In the genomic region with DNA sequence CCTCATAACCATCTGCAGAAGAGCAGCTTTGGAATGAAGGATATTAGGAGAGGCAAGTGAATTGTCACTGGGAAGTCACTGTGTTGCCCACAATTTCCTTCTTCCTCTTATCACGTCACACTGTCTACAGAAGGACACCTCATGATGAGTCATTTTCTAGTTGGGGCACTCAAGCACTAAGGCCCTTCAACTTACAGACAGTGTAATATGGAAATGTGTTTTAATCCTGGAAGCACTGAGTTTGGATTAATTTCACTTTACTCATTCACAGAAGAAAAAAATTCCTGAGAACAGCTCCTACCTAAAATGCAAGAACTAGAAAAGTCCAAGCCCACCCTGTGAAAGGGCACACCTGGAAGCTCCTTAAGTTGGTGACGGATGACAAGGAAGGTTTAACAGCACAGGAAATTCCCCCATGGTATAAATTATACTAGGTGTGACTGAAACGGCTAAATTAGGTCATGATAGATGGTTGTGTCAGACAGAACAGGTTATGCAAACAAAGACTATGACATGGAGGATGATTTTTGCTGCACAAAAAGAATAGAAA, we compare ENCODE assay signal across 2 cellular contexts.
TF ChIP-seq lines count a peak whose summit lies in the region.

No MANE protein-coding gene starts in this region.

TF ChIP-seq in A549, 52 proteins besides CTCF, POLR2A, EP300 and RAD21 (continued from another document):
- no peak for TF ChIP-seq SREBF2 (IDR thresholded peaks at IDR 0.05)
- TF ChIP-seq FOSL2 (IDR thresholded peaks at IDR 0.05): peak; percentile 91
- peak; percentile 98 for TF ChIP-seq FOSL2 (CRISPR knock-in tag; IDR thresholded peaks at IDR 0.05)
- no peak for TF ChIP-seq NFE2L2 (conservative IDR thresholded peaks at IDR 0.05; ENCODE audit: low read length)
- TF ChIP-seq JUNB (IDR thresholded peaks at IDR 0.05): peak; percentile 80
- TF ChIP-seq, protein P1, sequence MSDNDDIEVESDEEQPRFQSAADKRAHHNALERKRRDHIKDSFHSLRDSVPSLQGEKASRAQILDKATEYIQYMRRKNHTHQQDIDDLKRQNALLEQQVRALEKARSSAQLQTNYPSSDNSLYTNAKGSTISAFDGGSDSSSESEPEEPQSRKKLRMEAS (IDR thresholded peaks at IDR 0.05): no peak
- no peak for TF ChIP-seq HOXA7 (CRISPR knock-in tag; IDR thresholded peaks at IDR 0.05)
- TF ChIP-seq, protein P2, sequence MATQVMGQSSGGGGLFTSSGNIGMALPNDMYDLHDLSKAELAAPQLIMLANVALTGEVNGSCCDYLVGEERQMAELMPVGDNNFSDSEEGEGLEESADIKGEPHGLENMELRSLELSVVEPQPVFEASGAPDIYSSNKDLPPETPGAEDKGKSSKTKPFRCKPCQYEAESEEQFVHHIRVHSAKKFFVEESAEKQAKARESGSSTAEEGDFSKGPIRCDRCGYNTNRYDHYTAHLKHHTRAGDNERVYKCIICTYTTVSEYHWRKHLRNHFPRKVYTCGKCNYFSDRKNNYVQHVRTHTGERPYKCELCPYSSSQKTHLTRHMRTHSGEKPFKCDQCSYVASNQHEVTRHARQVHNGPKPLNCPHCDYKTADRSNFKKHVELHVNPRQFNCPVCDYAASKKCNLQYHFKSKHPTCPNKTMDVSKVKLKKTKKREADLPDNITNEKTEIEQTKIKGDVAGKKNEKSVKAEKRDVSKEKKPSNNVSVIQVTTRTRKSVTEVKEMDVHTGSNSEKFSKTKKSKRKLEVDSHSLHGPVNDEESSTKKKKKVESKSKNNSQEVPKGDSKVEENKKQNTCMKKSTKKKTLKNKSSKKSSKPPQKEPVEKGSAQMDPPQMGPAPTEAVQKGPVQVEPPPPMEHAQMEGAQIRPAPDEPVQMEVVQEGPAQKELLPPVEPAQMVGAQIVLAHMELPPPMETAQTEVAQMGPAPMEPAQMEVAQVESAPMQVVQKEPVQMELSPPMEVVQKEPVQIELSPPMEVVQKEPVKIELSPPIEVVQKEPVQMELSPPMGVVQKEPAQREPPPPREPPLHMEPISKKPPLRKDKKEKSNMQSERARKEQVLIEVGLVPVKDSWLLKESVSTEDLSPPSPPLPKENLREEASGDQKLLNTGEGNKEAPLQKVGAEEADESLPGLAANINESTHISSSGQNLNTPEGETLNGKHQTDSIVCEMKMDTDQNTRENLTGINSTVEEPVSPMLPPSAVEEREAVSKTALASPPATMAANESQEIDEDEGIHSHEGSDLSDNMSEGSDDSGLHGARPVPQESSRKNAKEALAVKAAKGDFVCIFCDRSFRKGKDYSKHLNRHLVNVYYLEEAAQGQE (IDR thresholded peaks at IDR 0.05): no peak
- no peak for TF ChIP-seq FOSB (CRISPR knock-in tag; IDR thresholded peaks at IDR 0.05)

TF ChIP-seq in K562, 482 proteins besides CTCF, POLR2A, EP300 and RAD21 (continues in another document):
- TF ChIP-seq, protein P3, sequence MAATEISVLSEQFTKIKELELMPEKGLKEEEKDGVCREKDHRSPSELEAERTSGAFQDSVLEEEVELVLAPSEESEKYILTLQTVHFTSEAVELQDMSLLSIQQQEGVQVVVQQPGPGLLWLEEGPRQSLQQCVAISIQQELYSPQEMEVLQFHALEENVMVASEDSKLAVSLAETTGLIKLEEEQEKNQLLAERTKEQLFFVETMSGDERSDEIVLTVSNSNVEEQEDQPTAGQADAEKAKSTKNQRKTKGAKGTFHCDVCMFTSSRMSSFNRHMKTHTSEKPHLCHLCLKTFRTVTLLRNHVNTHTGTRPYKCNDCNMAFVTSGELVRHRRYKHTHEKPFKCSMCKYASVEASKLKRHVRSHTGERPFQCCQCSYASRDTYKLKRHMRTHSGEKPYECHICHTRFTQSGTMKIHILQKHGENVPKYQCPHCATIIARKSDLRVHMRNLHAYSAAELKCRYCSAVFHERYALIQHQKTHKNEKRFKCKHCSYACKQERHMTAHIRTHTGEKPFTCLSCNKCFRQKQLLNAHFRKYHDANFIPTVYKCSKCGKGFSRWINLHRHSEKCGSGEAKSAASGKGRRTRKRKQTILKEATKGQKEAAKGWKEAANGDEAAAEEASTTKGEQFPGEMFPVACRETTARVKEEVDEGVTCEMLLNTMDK (IDR thresholded peaks at IDR 0.05; ENCODE audit: borderline replicate concordance, insufficient read depth, low read depth, low read length, poor library complexity, severe bottlenecking): no peak
- no peak for TF ChIP-seq RFX7 (CRISPR knock-in tag; IDR thresholded peaks at IDR 0.05)
- TF ChIP-seq, protein P4, sequence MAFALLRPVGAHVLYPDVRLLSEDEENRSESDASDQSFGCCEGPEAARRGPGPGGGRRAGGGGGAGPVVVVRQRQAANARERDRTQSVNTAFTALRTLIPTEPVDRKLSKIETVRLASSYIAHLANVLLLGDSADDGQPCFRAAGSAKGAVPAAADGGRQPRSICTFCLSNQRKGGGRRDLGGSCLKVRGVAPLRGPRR (CRISPR knock-in tag; IDR thresholded peaks at IDR 0.05): no peak
- TF ChIP-seq STAG1 (CRISPR knock-in tag; IDR thresholded peaks at IDR 0.05; ENCODE audit: borderline replicate concordance): no peak
- no peak for TF ChIP-seq KLF13 (tag; IDR thresholded peaks at IDR 0.05; ENCODE audit: borderline replicate concordance, low read depth)
- peak; percentile 95 for TF ChIP-seq JUN (IDR thresholded peaks at IDR 0.05; ENCODE audit: borderline replicate concordance, low read depth, low read length)
- TF ChIP-seq JUN (CRISPR knock-in tag; IDR thresholded peaks at IDR 0.05; ENCODE audit: borderline replicate concordance): no peak
- TF ChIP-seq, protein P5, sequence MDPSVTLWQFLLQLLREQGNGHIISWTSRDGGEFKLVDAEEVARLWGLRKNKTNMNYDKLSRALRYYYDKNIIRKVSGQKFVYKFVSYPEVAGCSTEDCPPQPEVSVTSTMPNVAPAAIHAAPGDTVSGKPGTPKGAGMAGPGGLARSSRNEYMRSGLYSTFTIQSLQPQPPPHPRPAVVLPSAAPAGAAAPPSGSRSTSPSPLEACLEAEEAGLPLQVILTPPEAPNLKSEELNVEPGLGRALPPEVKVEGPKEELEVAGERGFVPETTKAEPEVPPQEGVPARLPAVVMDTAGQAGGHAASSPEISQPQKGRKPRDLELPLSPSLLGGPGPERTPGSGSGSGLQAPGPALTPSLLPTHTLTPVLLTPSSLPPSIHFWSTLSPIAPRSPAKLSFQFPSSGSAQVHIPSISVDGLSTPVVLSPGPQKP (CRISPR knock-in tag; IDR thresholded peaks at IDR 0.05): no peak
- TF ChIP-seq MTF1 (CRISPR knock-in tag; IDR thresholded peaks at IDR 0.05; ENCODE audit: borderline replicate concordance): no peak
- TF ChIP-seq, protein P6, sequence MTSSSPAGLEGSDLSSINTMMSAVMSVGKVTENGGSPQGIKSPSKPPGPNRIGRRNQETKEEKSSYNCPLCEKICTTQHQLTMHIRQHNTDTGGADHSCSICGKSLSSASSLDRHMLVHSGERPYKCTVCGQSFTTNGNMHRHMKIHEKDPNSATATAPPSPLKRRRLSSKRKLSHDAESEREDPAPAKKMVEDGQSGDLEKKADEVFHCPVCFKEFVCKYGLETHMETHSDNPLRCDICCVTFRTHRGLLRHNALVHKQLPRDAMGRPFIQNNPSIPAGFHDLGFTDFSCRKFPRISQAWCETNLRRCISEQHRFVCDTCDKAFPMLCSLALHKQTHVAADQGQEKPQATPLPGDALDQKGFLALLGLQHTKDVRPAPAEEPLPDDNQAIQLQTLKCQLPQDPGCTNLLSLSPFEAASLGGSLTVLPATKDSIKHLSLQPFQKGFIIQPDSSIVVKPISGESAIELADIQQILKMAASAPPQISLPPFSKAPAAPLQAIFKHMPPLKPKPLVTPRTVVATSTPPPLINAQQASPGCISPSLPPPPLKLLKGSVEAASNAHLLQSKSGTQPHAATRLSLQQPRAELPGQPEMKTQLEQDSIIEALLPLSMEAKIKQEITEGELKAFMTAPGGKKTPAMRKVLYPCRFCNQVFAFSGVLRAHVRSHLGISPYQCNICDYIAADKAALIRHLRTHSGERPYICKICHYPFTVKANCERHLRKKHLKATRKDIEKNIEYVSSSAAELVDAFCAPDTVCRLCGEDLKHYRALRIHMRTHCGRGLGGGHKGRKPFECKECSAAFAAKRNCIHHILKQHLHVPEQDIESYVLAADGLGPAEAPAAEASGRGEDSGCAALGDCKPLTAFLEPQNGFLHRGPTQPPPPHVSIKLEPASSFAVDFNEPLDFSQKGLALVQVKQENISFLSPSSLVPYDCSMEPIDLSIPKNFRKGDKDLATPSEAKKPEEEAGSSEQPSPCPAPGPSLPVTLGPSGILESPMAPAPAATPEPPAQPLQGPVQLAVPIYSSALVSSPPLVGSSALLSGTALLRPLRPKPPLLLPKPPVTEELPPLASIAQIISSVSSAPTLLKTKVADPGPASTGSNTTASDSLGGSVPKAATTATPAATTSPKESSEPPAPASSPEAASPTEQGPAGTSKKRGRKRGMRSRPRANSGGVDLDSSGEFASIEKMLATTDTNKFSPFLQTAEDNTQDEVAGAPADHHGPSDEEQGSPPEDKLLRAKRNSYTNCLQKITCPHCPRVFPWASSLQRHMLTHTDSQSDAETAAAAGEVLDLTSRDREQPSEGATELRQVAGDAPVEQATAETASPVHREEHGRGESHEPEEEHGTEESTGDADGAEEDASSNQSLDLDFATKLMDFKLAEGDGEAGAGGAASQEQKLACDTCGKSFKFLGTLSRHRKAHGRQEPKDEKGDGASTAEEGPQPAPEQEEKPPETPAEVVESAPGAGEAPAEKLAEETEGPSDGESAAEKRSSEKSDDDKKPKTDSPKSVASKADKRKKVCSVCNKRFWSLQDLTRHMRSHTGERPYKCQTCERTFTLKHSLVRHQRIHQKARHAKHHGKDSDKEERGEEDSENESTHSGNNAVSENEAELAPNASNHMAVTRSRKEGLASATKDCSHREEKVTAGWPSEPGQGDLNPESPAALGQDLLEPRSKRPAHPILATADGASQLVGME (CRISPR knock-in tag; IDR thresholded peaks at IDR 0.05): no peak
- no peak for TF ChIP-seq HOXB6 (CRISPR knock-in tag; IDR thresholded peaks at IDR 0.05; ENCODE audit: borderline replicate concordance)
- TF ChIP-seq DPF2 (IDR thresholded peaks at IDR 0.05): peak; percentile 89
- TF ChIP-seq ZNF24 (IDR thresholded peaks at IDR 0.05): no peak
- no peak for TF ChIP-seq CHD4 (IDR thresholded peaks at IDR 0.05; ENCODE audit: insufficient read depth, insufficient replicate concordance, low read depth, low read length, poor library complexity, severe bottlenecking)
- no peak for TF ChIP-seq RUNX1 (IDR thresholded peaks at IDR 0.05; ENCODE audit: low read depth)
- TF ChIP-seq, protein P7, sequence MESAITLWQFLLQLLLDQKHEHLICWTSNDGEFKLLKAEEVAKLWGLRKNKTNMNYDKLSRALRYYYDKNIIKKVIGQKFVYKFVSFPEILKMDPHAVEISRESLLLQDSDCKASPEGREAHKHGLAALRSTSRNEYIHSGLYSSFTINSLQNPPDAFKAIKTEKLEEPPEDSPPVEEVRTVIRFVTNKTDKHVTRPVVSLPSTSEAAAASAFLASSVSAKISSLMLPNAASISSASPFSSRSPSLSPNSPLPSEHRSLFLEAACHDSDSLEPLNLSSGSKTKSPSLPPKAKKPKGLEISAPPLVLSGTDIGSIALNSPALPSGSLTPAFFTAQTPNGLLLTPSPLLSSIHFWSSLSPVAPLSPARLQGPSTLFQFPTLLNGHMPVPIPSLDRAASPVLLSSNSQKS (CRISPR knock-in tag; IDR thresholded peaks at IDR 0.05): no peak
- no peak for TF ChIP-seq ATF1 (CRISPR knock-in tag; IDR thresholded peaks at IDR 0.05)
- peak; percentile 80 for TF ChIP-seq ATF1 (tag; IDR thresholded peaks at IDR 0.05)
- peak; percentile 44; the same call in 1 of the 2 replicates for TF ChIP-seq ZNF324 (CRISPR knock-in tag; IDR thresholded peaks at IDR 0.05)
- TF ChIP-seq, protein P8, sequence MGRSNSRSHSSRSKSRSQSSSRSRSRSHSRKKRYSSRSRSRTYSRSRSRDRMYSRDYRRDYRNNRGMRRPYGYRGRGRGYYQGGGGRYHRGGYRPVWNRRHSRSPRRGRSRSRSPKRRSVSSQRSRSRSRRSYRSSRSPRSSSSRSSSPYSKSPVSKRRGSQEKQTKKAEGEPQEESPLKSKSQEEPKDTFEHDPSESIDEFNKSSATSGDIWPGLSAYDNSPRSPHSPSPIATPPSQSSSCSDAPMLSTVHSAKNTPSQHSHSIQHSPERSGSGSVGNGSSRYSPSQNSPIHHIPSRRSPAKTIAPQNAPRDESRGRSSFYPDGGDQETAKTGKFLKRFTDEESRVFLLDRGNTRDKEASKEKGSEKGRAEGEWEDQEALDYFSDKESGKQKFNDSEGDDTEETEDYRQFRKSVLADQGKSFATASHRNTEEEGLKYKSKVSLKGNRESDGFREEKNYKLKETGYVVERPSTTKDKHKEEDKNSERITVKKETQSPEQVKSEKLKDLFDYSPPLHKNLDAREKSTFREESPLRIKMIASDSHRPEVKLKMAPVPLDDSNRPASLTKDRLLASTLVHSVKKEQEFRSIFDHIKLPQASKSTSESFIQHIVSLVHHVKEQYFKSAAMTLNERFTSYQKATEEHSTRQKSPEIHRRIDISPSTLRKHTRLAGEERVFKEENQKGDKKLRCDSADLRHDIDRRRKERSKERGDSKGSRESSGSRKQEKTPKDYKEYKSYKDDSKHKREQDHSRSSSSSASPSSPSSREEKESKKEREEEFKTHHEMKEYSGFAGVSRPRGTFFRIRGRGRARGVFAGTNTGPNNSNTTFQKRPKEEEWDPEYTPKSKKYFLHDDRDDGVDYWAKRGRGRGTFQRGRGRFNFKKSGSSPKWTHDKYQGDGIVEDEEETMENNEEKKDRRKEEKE (IDR thresholded peaks at IDR 0.05; ENCODE audit: borderline replicate concordance in 1 of 2, control insufficient read depth in 1 of 2, low read depth in 2 of 2, low read length in 1 of 2): no peak
- TF ChIP-seq ZFPM2 (CRISPR knock-in tag; IDR thresholded peaks at IDR 0.05): no peak
- TF ChIP-seq HIVEP1 (CRISPR knock-in tag; IDR thresholded peaks at IDR 0.05): no peak
- 0 out of 2 replicates have a peak, but pooled peaks have one; percentile 18 for TF ChIP-seq CBFA2T3 (IDR thresholded peaks at IDR 0.05)
- TF ChIP-seq ETV5 (CRISPR knock-in tag; IDR thresholded peaks at IDR 0.05; ENCODE audit: low read depth): 0 out of 2 replicates have a peak, but pooled peaks have one; percentile 57
- peak; percentile 32 for TF ChIP-seq MEIS2 (IDR thresholded peaks at IDR 0.05; ENCODE audit: partially characterized antibody)
- no peak for TF ChIP-seq SREBF2 (CRISPR knock-in tag; IDR thresholded peaks at IDR 0.05)
- no peak for TF ChIP-seq MCM5 (IDR thresholded peaks at IDR 0.05; ENCODE audit: low read depth)
- peak; percentile 62 for TF ChIP-seq ATF7 (IDR thresholded peaks at IDR 0.05)
- TF ChIP-seq, protein P9, sequence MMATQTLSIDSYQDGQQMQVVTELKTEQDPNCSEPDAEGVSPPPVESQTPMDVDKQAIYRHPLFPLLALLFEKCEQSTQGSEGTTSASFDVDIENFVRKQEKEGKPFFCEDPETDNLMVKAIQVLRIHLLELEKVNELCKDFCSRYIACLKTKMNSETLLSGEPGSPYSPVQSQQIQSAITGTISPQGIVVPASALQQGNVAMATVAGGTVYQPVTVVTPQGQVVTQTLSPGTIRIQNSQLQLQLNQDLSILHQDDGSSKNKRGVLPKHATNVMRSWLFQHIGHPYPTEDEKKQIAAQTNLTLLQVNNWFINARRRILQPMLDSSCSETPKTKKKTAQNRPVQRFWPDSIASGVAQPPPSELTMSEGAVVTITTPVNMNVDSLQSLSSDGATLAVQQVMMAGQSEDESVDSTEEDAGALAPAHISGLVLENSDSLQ (IDR thresholded peaks at IDR 0.05): peak; percentile 28; the same call in 1 of the 2 replicates
- no peak for TF ChIP-seq ERF (CRISPR knock-in tag; IDR thresholded peaks at IDR 0.05)
- TF ChIP-seq, protein P10, sequence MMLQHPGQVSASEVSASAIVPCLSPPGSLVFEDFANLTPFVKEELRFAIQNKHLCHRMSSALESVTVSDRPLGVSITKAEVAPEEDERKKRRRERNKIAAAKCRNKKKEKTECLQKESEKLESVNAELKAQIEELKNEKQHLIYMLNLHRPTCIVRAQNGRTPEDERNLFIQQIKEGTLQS (IDR thresholded peaks at IDR 0.05): peak; percentile 95
- TF ChIP-seq, protein P10 (CRISPR knock-in tag; conservative IDR thresholded peaks at IDR 0.05): no peak
- TF ChIP-seq HMG20A (CRISPR knock-in tag; conservative IDR thresholded peaks at IDR 0.05): no peak
- 0 out of 2 replicates have a peak, but pooled peaks have one; percentile 12 for TF ChIP-seq HDAC2 (IDR thresholded peaks at IDR 0.05)
